In genomic region chr7:102415685-102416225, GRCh38 we compare ENCODE assay signal across 10 cellular contexts. TPM values are rescaled to one million over a fixed set of nuclear protein-coding genes. Genes with fewer than 3 reads are reported as not detected.
DNase-seq lines count a peak whose midpoint lies in the region; FAIRE-seq and TF ChIP-seq lines count a peak whose summit lies in the region.
"Had no signal": no experiment of that assay in that cellular context is flagged by ENCODE, and none has a peak within 500 bp of the region (broad histone marks: within the 10 kb centered on the region; RNA-seq: fewer than 3 reads in every experiment).

No MANE protein-coding gene starts in this region.

- TF ChIP-seq POLR2A in transverse colon (IDR thresholded peaks at IDR 0.05) (no peak), esophagus muscularis mucosa (IDR thresholded peaks at IDR 0.05; ENCODE audit: low read depth) (no peak)

- H3K9me3 ChIP-seq in kidney (ENCODE audit: control insufficient read depth in 1 of 2, low read length in 2 of 2), result no peaks in the 10 kb centered on the region
- H3K9me3 ChIP-seq in transverse colon, result no peaks in the 10 kb centered on the region
- H3K9me3 ChIP-seq in esophagus muscularis mucosa, result no peaks in the 10 kb centered on the region

- intact Hi-C loops in kidney (cut with DNase I) (no loop called here), transverse colon (cut with DNase I; ENCODE audit: low total_unique reads) (no loop called here), esophagus muscularis mucosa (cut with DNase I) (no loop called here)

- no peaks in the 10 kb centered on the region for H3K27me3 ChIP-seq in transverse colon
- no peaks in the 10 kb centered on the region for H3K27me3 ChIP-seq in esophagus muscularis mucosa

- no peak for TF ChIP-seq EP300 in transverse colon (IDR thresholded peaks at IDR 0.05; ENCODE audit: low read depth)
- no peak for TF ChIP-seq EP300 in esophagus muscularis mucosa (IDR thresholded peaks at IDR 0.05)

- in situ Hi-C loops in transverse colon (cut with MboI; ENCODE audit: low pct_ligation_motif_present in 1 of 4, low pct_unique_long_range_greater_than_20kb in 1 of 4, low sequenced_read_pairs in 3 of 4), result no loop called here

- H3K4me3 ChIP-seq in kidney (ENCODE audit: low read length in 2 of 2) (no peak overlapping the region), transverse colon (no peak overlapping the region), esophagus muscularis mucosa (no peak overlapping the region)

- H3K36me3 ChIP-seq in kidney (ENCODE audit: control insufficient read depth in 1 of 2, insufficient read depth in 2 of 2, low read length in 2 of 2) (peaks cover 13 to 43% of the 10 kb centered on the region in 2 donors), transverse colon (peaks cover 0 to 13% (median 3%) of the 10 kb centered on the region in 4 donors), esophagus muscularis mucosa (peaks cover 15 to 98% (median 84%) of the 10 kb centered on the region in 4 donors)

- WGBS in transverse colon (ENCODE audit: low coverage in 1 of 2), 2 donors, result 72 to 79% methylated on average over 3 to 10 of the region's 12 CpGs
- 88% methylated on average over 9 of the region's 12 CpGs for WGBS in esophagus muscularis mucosa

- H3K27ac ChIP-seq in kidney (ENCODE audit: low read depth in 2 of 2, low read length in 2 of 2), result peak overlapping the region in 1 of 2 donors; percentile 30
- peak overlapping the region in 3 of 4 donors; percentile 5 to 20 (median 11) for H3K27ac ChIP-seq in transverse colon
- no peak overlapping the region for H3K27ac ChIP-seq in esophagus muscularis mucosa (replicated peaks in 1 of 4)

- H3K4me1 ChIP-seq in kidney (ENCODE audit: control insufficient read depth in 1 of 2, insufficient read depth in 1 of 2, low read depth in 1 of 2, low read length in 2 of 2) (peaks cover 0 to 8% of the 10 kb centered on the region in 2 donors), transverse colon (no peaks in the 10 kb centered on the region), esophagus muscularis mucosa (peaks cover 0 to 10% (median 4%) of the 10 kb centered on the region in 4 donors)

- TF ChIP-seq CTCF in kidney (IDR thresholded peaks at IDR 0.05; ENCODE audit: borderline replicate concordance, extremely low read depth, insufficient read depth), result no peak
- TF ChIP-seq CTCF in transverse colon (IDR thresholded peaks at IDR 0.05), result no peak
- no peak for TF ChIP-seq CTCF in esophagus muscularis mucosa (IDR thresholded peaks at IDR 0.05)

- FAIRE-seq in kidney (lab: Jason Lieb, UNC), result no peak
- FAIRE-seq: A204.1, bronchial epithelial cell had no signal

- no peak overlapping the region for H3K9ac ChIP-seq in kidney (ENCODE audit: low read length in 2 of 2)

- DNase-seq in SIG-M5 treated with dmso at 0.1 percent for 504 hours (lab: John Stamatoyannopoulos, UW; ENCODE audit: unreplicated experiment), result peak; percentile 22
- DNase-seq in SIG-M5 (lab: John Stamatoyannopoulos, UW), result no peak
- peak; percentile 22 to 37 for DNase-seq in activated CD4-positive, alpha-beta T cell treated with anti-CD3 and anti-CD28 coated beads, Interleukin-2, amount 50 U/mL, for 24 hours (ENCODE audit: low read depth in 1 of 2, low spot score in 1 of 2)
- DNase-seq in kidney, result peak; percentile 81
- DNase-seq in transverse colon, result peak; percentile 38
- DNase-seq in NCI-H2196 treated with DMSO at 0.1 percent for 48 hours (lab: John Stamatoyannopoulos, UW; ENCODE audit: unreplicated experiment), result no peak
- no peak for DNase-seq in esophagus muscularis mucosa (ENCODE audit: extremely low spot score)
- DNase-seq in NCI-H1417 treated with DMSO at 0.1 percent for 48 hours (lab: John Stamatoyannopoulos, UW), result no peak

RNA-seq across cellular contexts. Expression of gene ORAI2, which starts 17.6 kb away (rescaled TPM):
- total RNA-seq in kidney, result 45.6 TPM
- 13.8 TPM for polyA plus RNA-seq in kidney (ENCODE audit: insufficient read depth, low read depth, low replicate concordance)
- 10 to 100 TPM in 2 of 4 donors, 1 to 10 TPM in 2; 3.1 to 99.9 (median 11.0) TPM for total RNA-seq in transverse colon
- total RNA-seq in esophagus muscularis mucosa, result 10 to 100 TPM in 3 of 4 donors, 1 to 10 TPM in 1; 6.2 to 16.0 (median 12.3) TPM

RNA-seq across cellular contexts. Expression of gene PRKRIP1, which starts 19.6 kb away (rescaled TPM):
- total RNA-seq in kidney (25.9 TPM), transverse colon (10 to 100 TPM; 24.8 to 97.3 (median 33.6) TPM), esophagus muscularis mucosa (10 to 100 TPM; 14.7 to 21.6 (median 19.2) TPM)
- polyA plus RNA-seq in kidney (ENCODE audit: insufficient read depth, low read depth, low replicate concordance), result 20.8 TPM

RNA-seq across cellular contexts. Expression of gene ALKBH4, which starts 48.9 kb away (rescaled TPM):
- 14.0 TPM for total RNA-seq in kidney
- polyA plus RNA-seq in kidney (ENCODE audit: insufficient read depth, low read depth, low replicate concordance), result 15.4 TPM
- 10 to 100 TPM in 2 of 4 donors, 1 to 10 TPM in 2; 1.8 to 21.3 (median 14.0) TPM for total RNA-seq in transverse colon
- total RNA-seq in esophagus muscularis mucosa, result 10 to 100 TPM in 3 of 4 donors, 1 to 10 TPM in 1; 8.3 to 19.4 (median 16.0) TPM

RNA-seq across cellular contexts. Expression of gene LRWD1, which starts 49.0 kb away (rescaled TPM):
- total RNA-seq in kidney, result 14.1 TPM
- 14.0 TPM for polyA plus RNA-seq in kidney (ENCODE audit: insufficient read depth, low read depth, low replicate concordance)
- 10 to 100 TPM; 15.7 to 45.6 (median 18.4) TPM for total RNA-seq in transverse colon
- total RNA-seq in esophagus muscularis mucosa, result 10 to 100 TPM in 3 of 4 donors, 1 to 10 TPM in 1; 10.0 to 32.7 (median 17.0) TPM

RNA-seq across cellular contexts. Expression of gene SPDYE6, which starts 59.5 kb away (rescaled TPM):
- total RNA-seq in kidney (not detected), transverse colon (not detected), esophagus muscularis mucosa (not detected)
- polyA plus RNA-seq in kidney (ENCODE audit: insufficient read depth, low read depth, low replicate concordance), result not detected
- total RNA-seq: bronchial epithelial cell had no signal

Comparison
In these comparisons a context has a peak if more than half of its experiments do, and no peak if none do; other contexts are left out.
1. DNase-seq: peak in SIG-M5 treated with dmso at 0.1 percent for 504 hours (single experiment), activated CD4-positive, alpha-beta T cell treated with anti-CD3 and anti-CD28 coated beads, Interleukin-2, amount 50 U/mL, for 24 hours (2 of 2), kidney (single experiment) and transverse colon (single experiment); none in SIG-M5 (single experiment), NCI-H2196 treated with DMSO at 0.1 percent for 48 hours (single experiment), esophagus muscularis mucosa (single experiment) and NCI-H1417 treated with DMSO at 0.1 percent for 48 hours (single experiment).
2. H3K27ac ChIP-seq: peak in transverse colon (3 of 4); none in esophagus muscularis mucosa (0 of 4).